ENCODE assay signal across 7 cellular contexts in genomic region chr1:89198500-89199072, GRCh38. TPM values are rescaled to one million over a fixed set of nuclear protein-coding genes. Genes with fewer than 3 reads are reported as not detected.
DNase-seq lines count a peak whose midpoint lies in the region; ATAC-seq and TF ChIP-seq lines count a peak whose summit lies in the region.

GBP4 (minus strand) TSS chr1:89198942; CDS start chr1:89198834, 108 bp downstream.

- H3K4me1 Mint-ChIP-seq in mesothelial cell of epicardium = peaks cover 31% of the 10 kb centered on the region

- peak; percentile 44 for TF ChIP-seq POLR2A in GM19099 (IDR thresholded peaks at IDR 0.05; ENCODE audit: extremely low read depth, insufficient read length, low read depth)

- peak within 1 kb of the TSS; percentile 63 for H3K4me3 Mint-ChIP-seq in mesothelial cell of epicardium

- no peaks in the 10 kb centered on the region for H3K9me3 Mint-ChIP-seq in mesothelial cell of epicardium

- DNase-seq in activated CD4-positive, alpha-beta T cell treated with anti-CD3 and anti-CD28 coated beads for 4 hours = peak; percentile 39 to 54
- peak; percentile 73 for DNase-seq in coronary artery (ENCODE audit: low spot score)
- DNase-seq in mesothelial cell of epicardium (ENCODE audit: low spot score in 2 of 2, unreplicated experiment in 2 of 2) = no peak
- peak; percentile 13 to 15 for DNase-seq in stimulated activated CD8-positive, alpha-beta memory T cell treated with anti-CD3 and anti-CD28 coated beads, Interleukin-4, amount 100 ng/mL, for 4 hours (ENCODE audit: low read depth in 2 of 2, low spot score in 1 of 2)
- DNase-seq in SKM-1 (lab: John Stamatoyannopoulos, UW; ENCODE audit: unreplicated experiment) = no peak

- peak; percentile 54 for ATAC-seq in HG03342 (IDR thresholded peaks at IDR 0.05; ENCODE audit: unreplicated experiment)

- no peaks in the 10 kb centered on the region for H3K36me3 Mint-ChIP-seq in mesothelial cell of epicardium

- TF ChIP-seq CTCF in coronary artery (IDR thresholded peaks at IDR 0.05) (no peak), mesothelial cell of epicardium (IDR thresholded peaks at IDR 0.05; ENCODE audit: unreplicated experiment) (no peak)

- no peaks in the 10 kb centered on the region for H3K27me3 Mint-ChIP-seq in mesothelial cell of epicardium (ENCODE audit: low read depth)

- H3K4me3 ChIP-seq in coronary artery = peak within 1 kb of the TSS; percentile 81

- peak within 1 kb of the TSS; percentile 39 to 78 for H3K27ac ChIP-seq in coronary artery

- peak within 1 kb of the TSS; percentile 83 for H3K27ac Mint-ChIP-seq in mesothelial cell of epicardium

RNA-seq across cellular contexts. Expression of gene GBP4, which starts in this region (rescaled TPM):
- total RNA-seq in mesothelial cell of epicardium = 4.8 to 6.7 TPM (median 5.5 TPM) in 3 replicates

Comparison
In these comparisons a context has a peak if more than half of its experiments do, and no peak if none do; other contexts are left out.
1. DNase-seq: peak in activated CD4-positive, alpha-beta T cell treated with anti-CD3 and anti-CD28 coated beads for 4 hours (2 of 2), coronary artery (single experiment) and stimulated activated CD8-positive, alpha-beta memory T cell treated with anti-CD3 and anti-CD28 coated beads, Interleukin-4, amount 100 ng/mL, for 4 hours (2 of 2); none in mesothelial cell of epicardium (0 of 2) and SKM-1 (single experiment).